1 cellular context compared by ENCODE assay signal in the genomic region with DNA sequence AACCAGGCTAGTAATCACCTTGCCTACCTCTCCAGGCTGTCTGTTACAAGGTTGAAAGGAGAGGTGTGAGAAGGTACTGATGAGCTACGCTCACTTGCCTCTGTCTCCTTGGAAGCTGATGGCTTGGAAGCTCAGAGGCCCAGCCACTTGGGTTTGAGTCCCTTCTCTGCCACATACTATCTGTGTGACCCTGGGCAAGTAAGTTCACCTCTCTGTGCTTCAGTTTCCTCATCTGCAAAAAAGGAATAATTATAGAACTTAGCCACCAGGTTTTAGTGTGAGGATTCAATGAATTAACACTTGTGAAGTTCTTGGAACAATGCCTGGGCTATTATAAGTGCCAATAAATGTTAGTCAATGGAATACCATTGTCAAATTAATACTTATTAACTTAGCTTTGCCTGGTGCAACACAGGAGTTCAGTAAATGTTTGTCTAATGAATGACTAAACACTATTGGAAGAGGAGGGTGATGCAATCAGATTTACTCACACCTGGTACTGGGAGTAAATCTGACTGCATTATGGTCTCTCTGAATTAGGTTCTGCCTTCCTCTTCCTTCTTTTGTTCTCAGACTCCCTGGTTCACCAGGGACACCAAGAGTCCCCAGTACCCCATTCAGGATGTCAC.
TF ChIP-seq lines count a peak whose summit lies in the region.

No MANE protein-coding gene starts in this region.

TF ChIP-seq in HepG2, 621 proteins besides CTCF, POLR2A, EP300 and RAD21 (continues in another document):
- TF ChIP-seq SMARCC2 (IDR thresholded peaks at IDR 0.05) (no peak), ZNF350 (CRISPR knock-in tag; IDR thresholded peaks at IDR 0.05; ENCODE audit: borderline replicate concordance, low read depth) (no peak), ZSCAN29 (CRISPR knock-in tag; conservative IDR thresholded peaks at IDR 0.05) (no peak), EHMT2 (IDR thresholded peaks at IDR 0.05; ENCODE audit: borderline replicate concordance, low read depth, low read length) (no peak), YEATS2 (CRISPR knock-in tag; IDR thresholded peaks at IDR 0.05; ENCODE audit: borderline replicate concordance) (no peak), TCF12 (IDR thresholded peaks at IDR 0.05) (no peak), TCF12 (CRISPR knock-in tag; IDR thresholded peaks at IDR 0.05) (no peak), CCDC6 (CRISPR knock-in tag; IDR thresholded peaks at IDR 0.05) (no peak), ZMYM3 (CRISPR knock-in tag; IDR thresholded peaks at IDR 0.05) (0 out of 2 replicates have a peak, but pooled peaks have one; percentile 33), CBX1 (IDR thresholded peaks at IDR 0.05; ENCODE audit: low read depth) (no peak), ZNF30 (CRISPR knock-in tag; IDR thresholded peaks at IDR 0.05) (no peak), ZNF335 (CRISPR knock-in tag; IDR thresholded peaks at IDR 0.05) (no peak), SMAD9 (CRISPR knock-in tag; IDR thresholded peaks at IDR 0.05) (no peak), FOSL2 (CRISPR knock-in tag; IDR thresholded peaks at IDR 0.05) (peak; percentile 51; the same call in 1 of the 2 replicates), AGO2 (optimal IDR thresholded peaks at IDR 0.05; ENCODE audit: low read depth, low read length) (no peak), SP5 (CRISPR knock-in tag; IDR thresholded peaks at IDR 0.05; ENCODE audit: borderline replicate concordance, low read depth) (no peak), ZNF674 (CRISPR knock-in tag; IDR thresholded peaks at IDR 0.05; ENCODE audit: low read depth) (no peak), ATF7 (IDR thresholded peaks at IDR 0.05) (peak; percentile 33; the same call in 1 of the 2 replicates), ATF7 (CRISPR knock-in tag; IDR thresholded peaks at IDR 0.05) (no peak), GATAD2A (CRISPR knock-in tag; IDR thresholded peaks at IDR 0.05) (0 out of 2 replicates have a peak, but pooled peaks have one; percentile 19), SMARCE1 (IDR thresholded peaks at IDR 0.05; ENCODE audit: borderline replicate concordance) (no peak), SOX6 (IDR thresholded peaks at IDR 0.05) (no peak), SOX6 (CRISPR knock-in tag; IDR thresholded peaks at IDR 0.05) (peak; percentile 73), ZFP82 (CRISPR knock-in tag; IDR thresholded peaks at IDR 0.05; ENCODE audit: borderline replicate concordance) (no peak), SIN3B (IDR thresholded peaks at IDR 0.05; ENCODE audit: low read length) (no peak), TBL1XR1 (IDR thresholded peaks at IDR 0.05; ENCODE audit: borderline replicate concordance, low read length, partially characterized antibody) (no peak), FOXA1 (IDR thresholded peaks at IDR 0.05) (no peak), FOXA1 (CRISPR knock-in tag; IDR thresholded peaks at IDR 0.05) (no peak), ZNF205 (CRISPR knock-in tag; IDR thresholded peaks at IDR 0.05) (no peak), CEBPB (IDR thresholded peaks at IDR 0.05; ENCODE audit: borderline replicate concordance, low read depth, low read length) (peak; percentile 90), ZSCAN21 (CRISPR knock-in tag; IDR thresholded peaks at IDR 0.05; ENCODE audit: borderline replicate concordance) (no peak), CEBPG (CRISPR knock-in tag; IDR thresholded peaks at IDR 0.05) (peak; percentile 93), ATF1 (CRISPR knock-in tag; IDR thresholded peaks at IDR 0.05) (no peak), SOX13 (IDR thresholded peaks at IDR 0.05) (0 out of 2 replicates have a peak, but pooled peaks have one; percentile 12), SOX13 (CRISPR knock-in tag; conservative IDR thresholded peaks at IDR 0.05 in 1 of 2, IDR thresholded peaks at IDR 0.05 in 1 of 2) (peak in 1 of 2 experiments; percentile 63; a peak in 2 of 4 replicates), ZNF253 (CRISPR knock-in tag; IDR thresholded peaks at IDR 0.05; ENCODE audit: borderline replicate concordance) (no peak), HMGA1 (CRISPR knock-in tag; conservative IDR thresholded peaks at IDR 0.05) (no peak)
- TF ChIP-seq, protein P1, sequence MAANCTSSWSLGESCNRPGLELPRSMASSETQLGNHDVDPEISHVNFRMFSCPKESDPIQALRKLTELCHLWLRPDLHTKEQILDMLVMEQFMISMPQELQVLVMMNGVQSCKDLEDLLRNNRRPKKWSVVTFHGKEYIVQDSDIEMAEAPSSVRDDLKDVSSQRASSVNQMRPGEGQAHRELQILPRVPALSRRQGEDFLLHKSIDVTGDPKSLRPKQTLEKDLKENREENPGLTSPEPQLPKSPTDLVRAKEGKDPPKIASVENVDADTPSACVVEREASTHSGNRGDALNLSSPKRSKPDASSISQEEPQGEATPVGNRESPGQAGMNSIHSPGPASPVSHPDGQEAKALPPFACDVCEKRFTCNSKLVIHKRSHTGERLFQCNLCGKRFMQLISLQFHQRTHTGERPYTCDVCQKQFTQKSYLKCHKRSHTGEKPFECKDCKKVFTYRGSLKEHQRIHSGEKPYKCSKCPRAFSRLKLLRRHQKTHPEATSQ (CRISPR knock-in tag; IDR thresholded peaks at IDR 0.05; ENCODE audit: borderline replicate concordance): no peak
- TF ChIP-seq, protein P2, sequence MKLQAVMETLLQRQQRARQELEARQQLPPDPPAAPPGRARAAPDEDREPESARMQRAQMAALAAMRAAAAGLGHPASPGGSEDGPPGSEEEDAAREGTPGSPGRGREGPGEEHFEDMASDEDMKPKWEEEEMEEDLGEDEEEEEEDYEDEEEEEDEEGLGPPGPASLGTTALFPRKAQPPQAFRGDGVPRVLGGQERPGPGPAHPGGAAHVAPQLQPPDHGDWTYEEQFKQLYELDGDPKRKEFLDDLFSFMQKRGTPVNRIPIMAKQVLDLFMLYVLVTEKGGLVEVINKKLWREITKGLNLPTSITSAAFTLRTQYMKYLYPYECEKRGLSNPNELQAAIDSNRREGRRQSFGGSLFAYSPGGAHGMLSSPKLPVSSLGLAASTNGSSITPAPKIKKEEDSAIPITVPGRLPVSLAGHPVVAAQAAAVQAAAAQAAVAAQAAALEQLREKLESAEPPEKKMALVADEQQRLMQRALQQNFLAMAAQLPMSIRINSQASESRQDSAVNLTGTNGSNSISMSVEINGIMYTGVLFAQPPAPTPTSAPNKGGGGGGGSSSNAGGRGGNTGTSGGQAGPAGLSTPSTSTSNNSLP (IDR thresholded peaks at IDR 0.05; ENCODE audit: low read depth, low read length): peak; percentile 60; the same call in 1 of the 2 replicates
- TF ChIP-seq, protein P3, sequence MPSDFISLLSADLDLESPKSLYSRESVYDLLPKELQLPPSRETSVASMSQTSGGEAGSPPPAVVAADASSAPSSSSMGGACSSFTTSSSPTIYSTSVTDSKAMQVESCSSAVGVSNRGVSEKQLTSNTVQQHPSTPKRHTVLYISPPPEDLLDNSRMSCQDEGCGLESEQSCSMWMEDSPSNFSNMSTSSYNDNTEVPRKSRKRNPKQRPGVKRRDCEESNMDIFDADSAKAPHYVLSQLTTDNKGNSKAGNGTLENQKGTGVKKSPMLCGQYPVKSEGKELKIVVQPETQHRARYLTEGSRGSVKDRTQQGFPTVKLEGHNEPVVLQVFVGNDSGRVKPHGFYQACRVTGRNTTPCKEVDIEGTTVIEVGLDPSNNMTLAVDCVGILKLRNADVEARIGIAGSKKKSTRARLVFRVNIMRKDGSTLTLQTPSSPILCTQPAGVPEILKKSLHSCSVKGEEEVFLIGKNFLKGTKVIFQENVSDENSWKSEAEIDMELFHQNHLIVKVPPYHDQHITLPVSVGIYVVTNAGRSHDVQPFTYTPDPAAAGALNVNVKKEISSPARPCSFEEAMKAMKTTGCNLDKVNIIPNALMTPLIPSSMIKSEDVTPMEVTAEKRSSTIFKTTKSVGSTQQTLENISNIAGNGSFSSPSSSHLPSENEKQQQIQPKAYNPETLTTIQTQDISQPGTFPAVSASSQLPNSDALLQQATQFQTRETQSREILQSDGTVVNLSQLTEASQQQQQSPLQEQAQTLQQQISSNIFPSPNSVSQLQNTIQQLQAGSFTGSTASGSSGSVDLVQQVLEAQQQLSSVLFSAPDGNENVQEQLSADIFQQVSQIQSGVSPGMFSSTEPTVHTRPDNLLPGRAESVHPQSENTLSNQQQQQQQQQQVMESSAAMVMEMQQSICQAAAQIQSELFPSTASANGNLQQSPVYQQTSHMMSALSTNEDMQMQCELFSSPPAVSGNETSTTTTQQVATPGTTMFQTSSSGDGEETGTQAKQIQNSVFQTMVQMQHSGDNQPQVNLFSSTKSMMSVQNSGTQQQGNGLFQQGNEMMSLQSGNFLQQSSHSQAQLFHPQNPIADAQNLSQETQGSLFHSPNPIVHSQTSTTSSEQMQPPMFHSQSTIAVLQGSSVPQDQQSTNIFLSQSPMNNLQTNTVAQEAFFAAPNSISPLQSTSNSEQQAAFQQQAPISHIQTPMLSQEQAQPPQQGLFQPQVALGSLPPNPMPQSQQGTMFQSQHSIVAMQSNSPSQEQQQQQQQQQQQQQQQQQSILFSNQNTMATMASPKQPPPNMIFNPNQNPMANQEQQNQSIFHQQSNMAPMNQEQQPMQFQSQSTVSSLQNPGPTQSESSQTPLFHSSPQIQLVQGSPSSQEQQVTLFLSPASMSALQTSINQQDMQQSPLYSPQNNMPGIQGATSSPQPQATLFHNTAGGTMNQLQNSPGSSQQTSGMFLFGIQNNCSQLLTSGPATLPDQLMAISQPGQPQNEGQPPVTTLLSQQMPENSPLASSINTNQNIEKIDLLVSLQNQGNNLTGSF (CRISPR knock-in tag; IDR thresholded peaks at IDR 0.05): no peak
- TF ChIP-seq, protein P4, sequence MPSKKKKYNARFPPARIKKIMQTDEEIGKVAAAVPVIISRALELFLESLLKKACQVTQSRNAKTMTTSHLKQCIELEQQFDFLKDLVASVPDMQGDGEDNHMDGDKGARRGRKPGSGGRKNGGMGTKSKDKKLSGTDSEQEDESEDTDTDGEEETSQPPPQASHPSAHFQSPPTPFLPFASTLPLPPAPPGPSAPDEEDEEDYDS (CRISPR knock-in tag; IDR thresholded peaks at IDR 0.05): no peak
- TF ChIP-seq, protein P5, sequence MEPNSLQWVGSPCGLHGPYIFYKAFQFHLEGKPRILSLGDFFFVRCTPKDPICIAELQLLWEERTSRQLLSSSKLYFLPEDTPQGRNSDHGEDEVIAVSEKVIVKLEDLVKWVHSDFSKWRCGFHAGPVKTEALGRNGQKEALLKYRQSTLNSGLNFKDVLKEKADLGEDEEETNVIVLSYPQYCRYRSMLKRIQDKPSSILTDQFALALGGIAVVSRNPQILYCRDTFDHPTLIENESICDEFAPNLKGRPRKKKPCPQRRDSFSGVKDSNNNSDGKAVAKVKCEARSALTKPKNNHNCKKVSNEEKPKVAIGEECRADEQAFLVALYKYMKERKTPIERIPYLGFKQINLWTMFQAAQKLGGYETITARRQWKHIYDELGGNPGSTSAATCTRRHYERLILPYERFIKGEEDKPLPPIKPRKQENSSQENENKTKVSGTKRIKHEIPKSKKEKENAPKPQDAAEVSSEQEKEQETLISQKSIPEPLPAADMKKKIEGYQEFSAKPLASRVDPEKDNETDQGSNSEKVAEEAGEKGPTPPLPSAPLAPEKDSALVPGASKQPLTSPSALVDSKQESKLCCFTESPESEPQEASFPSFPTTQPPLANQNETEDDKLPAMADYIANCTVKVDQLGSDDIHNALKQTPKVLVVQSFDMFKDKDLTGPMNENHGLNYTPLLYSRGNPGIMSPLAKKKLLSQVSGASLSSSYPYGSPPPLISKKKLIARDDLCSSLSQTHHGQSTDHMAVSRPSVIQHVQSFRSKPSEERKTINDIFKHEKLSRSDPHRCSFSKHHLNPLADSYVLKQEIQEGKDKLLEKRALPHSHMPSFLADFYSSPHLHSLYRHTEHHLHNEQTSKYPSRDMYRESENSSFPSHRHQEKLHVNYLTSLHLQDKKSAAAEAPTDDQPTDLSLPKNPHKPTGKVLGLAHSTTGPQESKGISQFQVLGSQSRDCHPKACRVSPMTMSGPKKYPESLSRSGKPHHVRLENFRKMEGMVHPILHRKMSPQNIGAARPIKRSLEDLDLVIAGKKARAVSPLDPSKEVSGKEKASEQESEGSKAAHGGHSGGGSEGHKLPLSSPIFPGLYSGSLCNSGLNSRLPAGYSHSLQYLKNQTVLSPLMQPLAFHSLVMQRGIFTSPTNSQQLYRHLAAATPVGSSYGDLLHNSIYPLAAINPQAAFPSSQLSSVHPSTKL (CRISPR knock-in tag; IDR thresholded peaks at IDR 0.05): 0 out of 2 replicates have a peak, but pooled peaks have one; percentile 14
- TF ChIP-seq, protein P6, sequence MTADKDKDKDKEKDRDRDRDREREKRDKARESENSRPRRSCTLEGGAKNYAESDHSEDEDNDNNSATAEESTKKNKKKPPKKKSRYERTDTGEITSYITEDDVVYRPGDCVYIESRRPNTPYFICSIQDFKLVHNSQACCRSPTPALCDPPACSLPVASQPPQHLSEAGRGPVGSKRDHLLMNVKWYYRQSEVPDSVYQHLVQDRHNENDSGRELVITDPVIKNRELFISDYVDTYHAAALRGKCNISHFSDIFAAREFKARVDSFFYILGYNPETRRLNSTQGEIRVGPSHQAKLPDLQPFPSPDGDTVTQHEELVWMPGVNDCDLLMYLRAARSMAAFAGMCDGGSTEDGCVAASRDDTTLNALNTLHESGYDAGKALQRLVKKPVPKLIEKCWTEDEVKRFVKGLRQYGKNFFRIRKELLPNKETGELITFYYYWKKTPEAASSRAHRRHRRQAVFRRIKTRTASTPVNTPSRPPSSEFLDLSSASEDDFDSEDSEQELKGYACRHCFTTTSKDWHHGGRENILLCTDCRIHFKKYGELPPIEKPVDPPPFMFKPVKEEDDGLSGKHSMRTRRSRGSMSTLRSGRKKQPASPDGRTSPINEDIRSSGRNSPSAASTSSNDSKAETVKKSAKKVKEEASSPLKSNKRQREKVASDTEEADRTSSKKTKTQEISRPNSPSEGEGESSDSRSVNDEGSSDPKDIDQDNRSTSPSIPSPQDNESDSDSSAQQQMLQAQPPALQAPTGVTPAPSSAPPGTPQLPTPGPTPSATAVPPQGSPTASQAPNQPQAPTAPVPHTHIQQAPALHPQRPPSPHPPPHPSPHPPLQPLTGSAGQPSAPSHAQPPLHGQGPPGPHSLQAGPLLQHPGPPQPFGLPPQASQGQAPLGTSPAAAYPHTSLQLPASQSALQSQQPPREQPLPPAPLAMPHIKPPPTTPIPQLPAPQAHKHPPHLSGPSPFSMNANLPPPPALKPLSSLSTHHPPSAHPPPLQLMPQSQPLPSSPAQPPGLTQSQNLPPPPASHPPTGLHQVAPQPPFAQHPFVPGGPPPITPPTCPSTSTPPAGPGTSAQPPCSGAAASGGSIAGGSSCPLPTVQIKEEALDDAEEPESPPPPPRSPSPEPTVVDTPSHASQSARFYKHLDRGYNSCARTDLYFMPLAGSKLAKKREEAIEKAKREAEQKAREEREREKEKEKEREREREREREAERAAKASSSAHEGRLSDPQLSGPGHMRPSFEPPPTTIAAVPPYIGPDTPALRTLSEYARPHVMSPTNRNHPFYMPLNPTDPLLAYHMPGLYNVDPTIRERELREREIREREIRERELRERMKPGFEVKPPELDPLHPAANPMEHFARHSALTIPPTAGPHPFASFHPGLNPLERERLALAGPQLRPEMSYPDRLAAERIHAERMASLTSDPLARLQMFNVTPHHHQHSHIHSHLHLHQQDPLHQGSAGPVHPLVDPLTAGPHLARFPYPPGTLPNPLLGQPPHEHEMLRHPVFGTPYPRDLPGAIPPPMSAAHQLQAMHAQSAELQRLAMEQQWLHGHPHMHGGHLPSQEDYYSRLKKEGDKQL (CRISPR knock-in tag; IDR thresholded peaks at IDR 0.05; ENCODE audit: low read depth): no peak
- TF ChIP-seq, protein P7, sequence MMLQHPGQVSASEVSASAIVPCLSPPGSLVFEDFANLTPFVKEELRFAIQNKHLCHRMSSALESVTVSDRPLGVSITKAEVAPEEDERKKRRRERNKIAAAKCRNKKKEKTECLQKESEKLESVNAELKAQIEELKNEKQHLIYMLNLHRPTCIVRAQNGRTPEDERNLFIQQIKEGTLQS (CRISPR knock-in tag; IDR thresholded peaks at IDR 0.05): peak; percentile 65
